ENCODE assay signal across 2 cellular contexts in genomic region chr22:20004464-20004863, GRCh38.
TF ChIP-seq lines count a peak whose summit lies in the region.

No MANE protein-coding gene starts in this region.

TF ChIP-seq in HCT116, 20 proteins besides CTCF, POLR2A, EP300 and RAD21:
- TF ChIP-seq CBX3 (IDR thresholded peaks at IDR 0.05; ENCODE audit: low read depth), result peak; percentile 46; the same call in 1 of the 2 replicates
- TF ChIP-seq POLR2AphosphoS5 (IDR thresholded peaks at IDR 0.05; ENCODE audit: low read depth, low read length), result no peak

TF ChIP-seq in K562, 482 proteins besides CTCF, POLR2A, EP300 and RAD21 (continues in another document):
- TF ChIP-seq MGA (IDR thresholded peaks at IDR 0.05) (no peak), E2F8 (IDR thresholded peaks at IDR 0.05; ENCODE audit: low read depth, partially characterized antibody) (no peak), NFXL1 (CRISPR knock-in tag; IDR thresholded peaks at IDR 0.05) (no peak), FOXO4 (CRISPR knock-in tag; IDR thresholded peaks at IDR 0.05) (no peak), HDAC2 (IDR thresholded peaks at IDR 0.05) (peak; percentile 83), MLLT1 (IDR thresholded peaks at IDR 0.05) (no peak), IFI16 (CRISPR knock-in tag; IDR thresholded peaks at IDR 0.05) (no peak), TRIM24 (IDR thresholded peaks at IDR 0.05) (peak; percentile 3 to 65; a peak in 1 of 4 replicates), ARID3B (CRISPR knock-in tag; IDR thresholded peaks at IDR 0.05; ENCODE audit: borderline replicate concordance) (no peak), ZNF696 (CRISPR knock-in tag; conservative IDR thresholded peaks at IDR 0.05) (no peak), ZNF280A (IDR thresholded peaks at IDR 0.05; ENCODE audit: low read depth, partially characterized antibody) (peak; percentile 67), SNRNP70 (optimal IDR thresholded peaks at IDR 0.05; ENCODE audit: low read depth, low read length) (no peak), RBM15 (IDR thresholded peaks at IDR 0.05; ENCODE audit: insufficient read depth, low read length) (no peak), ZC3H4 (CRISPR knock-in tag; IDR thresholded peaks at IDR 0.05; ENCODE audit: borderline replicate concordance) (no peak), ELK1 (CRISPR knock-in tag; IDR thresholded peaks at IDR 0.05) (no peak), HMGN3 (IDR thresholded peaks at IDR 0.05; ENCODE audit: borderline replicate concordance, extremely low read depth, insufficient read length, low read depth, low read length) (no peak), ZNF280B (CRISPR knock-in tag; IDR thresholded peaks at IDR 0.05) (no peak), NBN (IDR thresholded peaks at IDR 0.05; ENCODE audit: low read depth) (0 out of 2 replicates have a peak, but pooled peaks have one; percentile 52), PCBP2 (IDR thresholded peaks at IDR 0.05; ENCODE audit: low read depth, low read length, poor library complexity, severe bottlenecking) (no peak), ELF1 (tag; IDR thresholded peaks at IDR 0.05) (peak; percentile 35; the same call in 1 of the 2 replicates), TEAD2 (tag; IDR thresholded peaks at IDR 0.05) (no peak), TAL1 (IDR thresholded peaks at IDR 0.05) (peak; percentile 3; the same call in 1 of the 2 replicates), RB1 (IDR thresholded peaks at IDR 0.05; ENCODE audit: low read depth) (0 out of 2 replicates have a peak, but pooled peaks have one; percentile 10), RNF219 (CRISPR knock-in tag; IDR thresholded peaks at IDR 0.05) (no peak), YY1 (IDR thresholded peaks at IDR 0.05; ENCODE audit: borderline replicate concordance in 1 of 3, control insufficient read depth in 1 of 3, extremely low read depth in 1 of 3, insufficient read depth in 3 of 3, insufficient read length in 1 of 3, insufficient replicate concordance in 2 of 3, low read depth in 1 of 3, low read length in 2 of 3) (no peak)
